In the genomic region with DNA sequence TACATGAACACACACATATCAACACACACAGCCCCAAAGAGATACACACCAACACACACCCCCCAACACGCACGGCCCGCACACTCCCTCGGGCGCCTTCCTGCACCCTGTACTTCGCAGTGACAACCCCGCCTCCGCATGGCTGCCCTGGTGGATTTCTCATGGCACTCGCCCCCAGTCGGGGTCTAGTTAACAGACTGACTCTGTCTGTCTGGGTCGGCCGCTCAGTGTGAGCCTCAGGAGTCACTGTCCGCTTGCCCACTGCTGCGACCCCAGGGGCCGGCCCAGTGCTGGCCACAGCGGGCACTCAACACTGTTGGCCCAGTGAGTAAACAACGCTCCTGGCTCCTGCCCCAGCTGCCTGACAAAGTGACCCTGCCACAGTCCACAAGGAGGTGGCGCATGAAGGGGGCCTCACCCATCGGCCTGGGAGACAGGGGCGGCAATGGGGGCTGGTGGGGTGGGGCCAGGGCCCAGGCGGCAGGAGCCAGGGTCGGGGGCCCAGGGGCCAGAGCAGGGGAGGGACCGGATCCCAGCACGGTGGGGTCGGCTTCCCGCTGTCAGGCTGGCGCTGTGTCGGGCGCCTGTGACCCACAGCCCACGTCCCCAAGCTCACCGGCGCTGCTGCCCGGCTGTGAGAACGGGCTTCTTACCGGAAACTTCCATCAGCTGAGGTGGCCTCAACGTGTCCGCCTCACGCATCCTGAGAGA, we compare ENCODE assay signal across 22 cellular contexts.
"Had no signal": no experiment of that assay in that cellular context is flagged by ENCODE, and none has a peak within 500 bp of the region (broad histone marks: within the 10 kb centered on the region; RNA-seq: fewer than 3 reads in every experiment).

No MANE protein-coding gene starts in this region.

- H3K27ac ChIP-seq: KMS-11 had no signal

- H3K4me1 Mint-ChIP-seq: IgD-negative memory B cell had no signal

- DNase-seq: Kasumi-1, MM.1S, NCI-H1092 treated with DMSO at 0.1 percent for 48 hours, NCI-H1436, NCI-H187, NCI-H2029, NCI-H2081 treated with DMSO at 0.1 percent for 48 hours, NCI-H2171, NCI-H226, NCI-H446, NCI-H510A, NCI-H524 treated with DMSO at 0.1 percent for 48 hours, NCI-H69, NCI-H774, RPMI8226, SHP77, SK-N-SH had no signal

- H3K27ac Mint-ChIP-seq: IgD-negative memory B cell had no signal

- H3K4me3 Mint-ChIP-seq: IgD-negative memory B cell had no signal

- H3K9me3 ChIP-seq: SK-N-SH had no signal

- ATAC-seq: HepG2, K562 had no signal

- H3K4me2 ChIP-seq: KMS-11, SK-N-SH had no signal

- FAIRE-seq: RCC 7860 had no signal

- H3K9ac ChIP-seq: KMS-11, SK-N-SH had no signal

- H3K4me3 ChIP-seq: K562 had no signal
